Comparison of ENCODE assay signal across 13 cellular contexts in the genomic region with DNA sequence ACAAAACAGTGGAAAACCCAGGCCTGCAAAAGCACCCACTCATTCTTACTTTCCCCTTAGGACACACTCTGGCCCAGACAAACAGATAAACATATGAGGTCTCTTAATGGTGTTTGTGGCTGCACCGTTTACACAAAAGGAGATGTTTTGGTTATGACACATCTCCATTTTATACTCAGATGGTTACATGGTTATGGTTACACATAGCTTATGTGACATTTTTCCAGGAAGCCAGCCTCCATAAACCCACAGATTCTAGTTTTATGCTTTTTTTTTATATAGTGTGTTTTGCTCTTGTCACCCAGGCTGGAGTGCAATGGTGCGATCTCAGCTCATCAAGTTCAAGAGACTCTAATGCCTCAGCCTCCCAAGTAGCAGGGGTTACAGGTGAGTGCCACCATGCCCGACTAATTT. TPM values are rescaled to one million over a fixed set of nuclear protein-coding genes. Genes with fewer than 3 reads are reported as not detected.
A peak's percentile ranks its signal among the peaks of the same experiment; 100 is the strongest.
DNase-seq lines count a peak whose midpoint lies in the region; ATAC-seq, FAIRE-seq and TF ChIP-seq lines count a peak whose summit lies in the region.
"Had no signal": no experiment of that assay in that cellular context is flagged by ENCODE, and none has a peak within 500 bp of the region (broad histone marks: within the 10 kb centered on the region; RNA-seq: fewer than 3 reads in every experiment).

No MANE protein-coding gene starts in this region.

- BruUV-seq in PC-3 (replicated peaks; lab: Mats Ljungman, UMichigan), result no TSS peak

- H3F3A ChIP-seq in PC-3 (ENCODE audit: low read length, unreplicated experiment) (no peaks in the 10 kb centered on the region), smooth muscle cell (ENCODE audit: low read depth) (peaks cover 4% of the 10 kb centered on the region)

- ATAC-seq in PC-3 (peak; percentile 97), HG02759 (IDR thresholded peaks at IDR 0.05; ENCODE audit: unreplicated experiment) (no peak)
- no peak for ATAC-seq in CD4-positive, alpha-beta T cell (ENCODE audit: poor library complexity)
- ATAC-seq: A549, pancreas had no signal

- CTCF ChIA-PET in PC-3 (lab: Charles Lee), result no interaction called here
- CTCF ChIA-PET in CD4-positive, alpha-beta T cell (lab: Charles Lee), result no interaction called here

- H2AFZ ChIP-seq in PC-3 (ENCODE audit: low read length) (no peak overlapping the region), smooth muscle cell (ENCODE audit: low read depth) (no peak overlapping the region)

- TF ChIP-seq CTCF in PC-3 (conservative IDR thresholded peaks at IDR 0.05; ENCODE audit: low read depth, low read length) (no peak), bronchial epithelial cell (IDR thresholded peaks at IDR 0.05; ENCODE audit: insufficient read depth, low read length, severe bottlenecking) (no peak), smooth muscle cell (IDR thresholded peaks at IDR 0.05; ENCODE audit: borderline replicate concordance, insufficient read depth, poor library complexity, severe bottlenecking) (no peak)
- TF ChIP-seq CTCF in CD4-positive, alpha-beta T cell (IDR thresholded peaks at IDR 0.05), result no peak

- H3K79me2 ChIP-seq in PC-3 (ENCODE audit: low read length) (no peaks in the 10 kb centered on the region), smooth muscle cell (ENCODE audit: low read depth) (no peaks in the 10 kb centered on the region)

- H3K4me2 ChIP-seq in PC-3 (ENCODE audit: low read length) (0 out of 2 replicates have a peak overlapping the region, but pooled peaks have one; percentile 18), smooth muscle cell (no peak overlapping the region)
- H3K4me2 ChIP-seq: A549, KMS-11 had no signal

- WGBS in smooth muscle cell (ENCODE audit: low lambda C conversion rate), result 55% methylated on average over 3 of the region's 3 CpGs

- POLR2A ChIA-PET in PC-3 (lab: Charles Lee; ENCODE audit: unreplicated experiment), result interaction anchor here (0.6 kb wide), 2 partner anchors 70 to 150 kb away, joined by 3 to 4 read pairs; no protein-coding TSS in a partner anchor
- POLR2A ChIA-PET in CD4-positive, alpha-beta T cell (lab: Charles Lee), result no interaction called here

- peaks cover 6% of the 10 kb centered on the region; the same call in 1 of the 2 replicates for H3K4me1 ChIP-seq in PC-3 (ENCODE audit: insufficient read depth, low read length)
- H3K4me1 ChIP-seq in smooth muscle cell (ENCODE audit: low read depth), result peaks cover 6% of the 10 kb centered on the region
- H3K4me1 ChIP-seq: A549, pancreas had no signal

- DNase-seq in activated CD4-positive, alpha-beta T cell treated with anti-CD3 and anti-CD28 coated beads for 48 hours, result peak; percentile 52
- no peak for DNase-seq in activated CD4-positive, alpha-beta T cell treated with anti-CD3 and anti-CD28 coated beads for 4 hours
- DNase-seq in PC-3 (peak; percentile 84), bronchial epithelial cell (ENCODE audit: low read depth) (peak; percentile 22), smooth muscle cell (lab: John Stamatoyannopoulos, UW; ENCODE audit: unreplicated experiment) (no peak), ureter (ENCODE audit: low spot score) (no peak)
- no peak for DNase-seq in CD4-positive, alpha-beta T cell
- DNase-seq: NCI-H748 treated with DMSO at 0.1 percent for 48 hours, pancreas had no signal

- H3K4me3 Mint-ChIP-seq in CD4-positive, alpha-beta T cell, result no peak overlapping the region

- H3K27ac ChIP-seq in PC-3 (ENCODE audit: low read length) (0 out of 2 replicates have a peak overlapping the region, but pooled peaks have one; percentile 19), smooth muscle cell (ENCODE audit: low read depth) (peak overlapping the region; percentile 59)
- no peak overlapping the region for H3K27ac ChIP-seq in CD4-positive, alpha-beta T cell (ENCODE audit: low read depth, low read length)
- H3K27ac ChIP-seq: A549, KMS-11, pancreas had no signal

- H3K27me3 ChIP-seq in PC-3 (ENCODE audit: low read length) (no peaks in the 10 kb centered on the region), bronchial epithelial cell (ENCODE audit: control insufficient read depth, insufficient read depth, low read length) (no peaks in the 10 kb centered on the region), smooth muscle cell (ENCODE audit: low read depth) (no peaks in the 10 kb centered on the region)
- H3K27me3 ChIP-seq in CD4-positive, alpha-beta T cell (ENCODE audit: control insufficient read depth, insufficient read depth, low read length), result no peaks in the 10 kb centered on the region
- H3K27me3 ChIP-seq: pancreas had no signal

- FAIRE-seq in bronchial epithelial cell (lab: Jason Lieb, UNC), result no peak
- FAIRE-seq: A549, endometrium, pancreas had no signal

- no peaks in the 10 kb centered on the region for H3K9me2 ChIP-seq in PC-3 (replicated peaks; ENCODE audit: low read length)

- H3K4me1 Mint-ChIP-seq in CD4-positive, alpha-beta T cell (ENCODE audit: low read depth), result no peaks in the 10 kb centered on the region

- H3K9me3 Mint-ChIP-seq in CD4-positive, alpha-beta T cell, result no peaks in the 10 kb centered on the region

- H3K27me3 Mint-ChIP-seq in CD4-positive, alpha-beta T cell, result no peaks in the 10 kb centered on the region

- H3K9ac ChIP-seq in PC-3 (ENCODE audit: low read length), result no peak overlapping the region
- H3K9ac ChIP-seq in smooth muscle cell (ENCODE audit: low read depth), result no peak overlapping the region
- H3K9ac ChIP-seq: KMS-11 had no signal

- H3K9me3 ChIP-seq in PC-3 (ENCODE audit: low read length) (no peaks in the 10 kb centered on the region), smooth muscle cell (replicated peaks; ENCODE audit: low read depth) (no peaks in the 10 kb centered on the region)
- no peaks in the 10 kb centered on the region for H3K9me3 ChIP-seq in CD4-positive, alpha-beta T cell (ENCODE audit: control insufficient read depth, low read length)
- H3K9me3 ChIP-seq: pancreas had no signal

- H3K27ac Mint-ChIP-seq in CD4-positive, alpha-beta T cell, result no peak overlapping the region

- H3K4me3 ChIP-seq in PC-3 (ENCODE audit: low read length), result no peak overlapping the region
- H3K4me3 ChIP-seq in bronchial epithelial cell (ENCODE audit: low read depth, low read length), result no peak overlapping the region
- H3K4me3 ChIP-seq in smooth muscle cell, result no peak overlapping the region
- H3K4me3 ChIP-seq: A549, pancreas had no signal

- H4K20me1 ChIP-seq in PC-3 (ENCODE audit: low read length) (no peaks in the 10 kb centered on the region), smooth muscle cell (ENCODE audit: low read depth) (no peaks in the 10 kb centered on the region)

- no peaks in the 10 kb centered on the region for H3K36me3 Mint-ChIP-seq in CD4-positive, alpha-beta T cell (ENCODE audit: low read depth)

- H3K36me3 ChIP-seq in PC-3 (ENCODE audit: low read depth, low read length) (no peaks in the 10 kb centered on the region), bronchial epithelial cell (ENCODE audit: control insufficient read depth, insufficient read depth, low read length) (no peaks in the 10 kb centered on the region), smooth muscle cell (ENCODE audit: low read depth) (no peaks in the 10 kb centered on the region)
- H3K36me3 ChIP-seq: pancreas had no signal

- intact Hi-C loops in PC-3 (cut with micrococcal nuclease), result loop anchor here (5.0 kb wide), 1 partner anchor 67 kb away; no protein-coding TSS in a partner anchor
- intact Hi-C loops in CD4-positive, alpha-beta T cell (cut with DNase I, micrococcal nuclease), result no loop called here

RNA-seq across cellular contexts. Expression of a gene that starts 3.5 kb away (rescaled TPM):
- total RNA-seq in PC-3 (2014; rRNA removed), result 0.06 TPM in 1 of 2 replicates, not detected in the other
- total RNA-seq in bronchial epithelial cell, result 0.26 and 0.53 TPM in 2 replicates
- total RNA-seq in smooth muscle cell, result 0.18 and 1.2 TPM in 2 replicates
- polyA plus RNA-seq in smooth muscle cell, result 0.09 and 0.56 TPM in 2 replicates
- total RNA-seq in CD4-positive, alpha-beta T cell, result 1 to 10 TPM in 1 of 2 experiments, under 1 TPM in 1; 0.87 to 1.0 TPM
- total RNA-seq in ureter, result 7.8 TPM

Comparison
In these comparisons a context has a peak if more than half of its experiments do, and no peak if none do; other contexts are left out.
1. DNase-seq: peak in activated CD4-positive, alpha-beta T cell treated with anti-CD3 and anti-CD28 coated beads for 48 hours (single experiment), PC-3 (single experiment) and bronchial epithelial cell (single experiment); none in activated CD4-positive, alpha-beta T cell treated with anti-CD3 and anti-CD28 coated beads for 4 hours (0 of 2), smooth muscle cell (single experiment), CD4-positive, alpha-beta T cell (0 of 10) and ureter (single experiment).